ENCODE assay signal across 8 cellular contexts in the genomic region with DNA sequence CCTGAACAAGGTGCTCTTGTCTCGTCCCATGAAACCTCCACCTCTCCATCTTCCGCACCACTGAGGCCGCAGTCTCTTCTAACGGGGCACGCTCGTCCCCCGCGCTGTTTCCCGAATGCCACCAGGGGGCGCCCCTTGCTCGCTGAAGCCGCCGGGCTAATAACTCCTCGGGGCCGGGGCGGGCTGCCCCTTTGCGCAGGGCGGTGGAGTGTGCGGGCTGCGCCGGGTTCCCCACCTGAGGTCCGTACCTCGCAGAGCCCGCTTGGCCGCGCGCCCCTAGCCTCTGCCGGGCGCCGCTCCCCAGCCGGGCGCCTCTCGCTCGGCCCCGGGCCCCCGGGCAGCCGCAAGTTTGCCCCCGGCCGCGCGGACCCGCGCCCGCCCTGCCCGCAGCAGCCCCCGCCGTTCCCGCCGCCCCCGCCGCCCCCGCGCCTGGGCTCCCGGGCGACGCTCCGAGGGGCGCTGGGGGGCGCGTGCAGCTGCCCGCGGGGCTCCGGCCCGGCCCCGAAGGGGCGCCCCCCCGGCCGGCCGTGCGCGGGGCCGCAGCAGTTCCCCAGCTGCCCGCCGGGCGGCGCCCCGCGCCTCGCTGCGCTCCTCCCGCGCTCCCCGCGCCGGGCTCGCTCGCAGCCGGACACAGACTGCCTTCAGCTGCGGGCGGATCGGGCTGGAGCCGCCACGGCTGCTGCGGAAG. TPM values are rescaled to one million over a fixed set of nuclear protein-coding genes. Genes with fewer than 3 reads are reported as not detected.
DNase-seq lines count a peak whose midpoint lies in the region; ATAC-seq and TF ChIP-seq lines count a peak whose summit lies in the region.

A gene with protein sequence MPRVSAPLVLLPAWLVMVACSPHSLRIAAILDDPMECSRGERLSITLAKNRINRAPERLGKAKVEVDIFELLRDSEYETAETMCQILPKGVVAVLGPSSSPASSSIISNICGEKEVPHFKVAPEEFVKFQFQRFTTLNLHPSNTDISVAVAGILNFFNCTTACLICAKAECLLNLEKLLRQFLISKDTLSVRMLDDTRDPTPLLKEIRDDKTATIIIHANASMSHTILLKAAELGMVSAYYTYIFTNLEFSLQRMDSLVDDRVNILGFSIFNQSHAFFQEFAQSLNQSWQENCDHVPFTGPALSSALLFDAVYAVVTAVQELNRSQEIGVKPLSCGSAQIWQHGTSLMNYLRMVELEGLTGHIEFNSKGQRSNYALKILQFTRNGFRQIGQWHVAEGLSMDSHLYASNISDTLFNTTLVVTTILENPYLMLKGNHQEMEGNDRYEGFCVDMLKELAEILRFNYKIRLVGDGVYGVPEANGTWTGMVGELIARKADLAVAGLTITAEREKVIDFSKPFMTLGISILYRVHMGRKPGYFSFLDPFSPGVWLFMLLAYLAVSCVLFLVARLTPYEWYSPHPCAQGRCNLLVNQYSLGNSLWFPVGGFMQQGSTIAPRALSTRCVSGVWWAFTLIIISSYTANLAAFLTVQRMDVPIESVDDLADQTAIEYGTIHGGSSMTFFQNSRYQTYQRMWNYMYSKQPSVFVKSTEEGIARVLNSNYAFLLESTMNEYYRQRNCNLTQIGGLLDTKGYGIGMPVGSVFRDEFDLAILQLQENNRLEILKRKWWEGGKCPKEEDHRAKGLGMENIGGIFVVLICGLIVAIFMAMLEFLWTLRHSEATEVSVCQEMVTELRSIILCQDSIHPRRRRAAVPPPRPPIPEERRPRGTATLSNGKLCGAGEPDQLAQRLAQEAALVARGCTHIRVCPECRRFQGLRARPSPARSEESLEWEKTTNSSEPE (plus strand): TSS at position 633 of the 688 bp plus-strand sequence. CDS start 148,571 bp downstream, outside the sequence.

- peak; percentile 93 for ATAC-seq in HG02759 (IDR thresholded peaks at IDR 0.05; ENCODE audit: unreplicated experiment)

- peak within 1 kb of the TSS in 3 of 4 donors; percentile 44 to 55 (median 55) for H3K4me3 ChIP-seq in sigmoid colon

- H3K9me3 ChIP-seq in sigmoid colon = no peaks in the 10 kb centered on the region

- intact Hi-C loops in sigmoid colon (cut with DNase I) = loop anchor here (1.0 to 2.0 kb wide), 5 partner anchors 174 to 684 kb away; no protein-coding TSS in a partner anchor

- peaks cover 4 to 12% (median 8%) of the 10 kb centered on the region in 3 donors for H3K27me3 ChIP-seq in sigmoid colon

- no peak within 1 kb of the TSS for H3K27ac ChIP-seq in sigmoid colon

- peak; percentile 81 to 92 (median 86) for DNase-seq in NCI-H1417 (lab: John Stamatoyannopoulos, UW)
- peak; percentile 17 for DNase-seq in T-helper 22 cell (ENCODE audit: low read depth)
- DNase-seq in anterior cingulate cortex (lab: John Stamatoyannopoulos, UW) = peak in 55 of 58 donors; percentile 32 to 90 (median 72)
- DNase-seq in hippocampal formation (lab: John Stamatoyannopoulos, UW) = peak; percentile 69 to 80
- peak; percentile 91 for DNase-seq in sigmoid colon
- no peak for DNase-seq in GOT3 (lab: John Stamatoyannopoulos, UW)

- peaks cover 0 to 7% (median 5%) of the 10 kb centered on the region in 4 donors for H3K4me1 ChIP-seq in sigmoid colon

- H3K36me3 ChIP-seq in sigmoid colon = no peaks in the 10 kb centered on the region

- 1% methylated on average over 94 of the region's 94 CpGs for WGBS in sigmoid colon, 2 donors

- TF ChIP-seq CTCF in GM12873 (IDR thresholded peaks at IDR 0.05; ENCODE audit: insufficient read depth, low read depth, low read length, missing control alignments) (peak; percentile 82), sigmoid colon (IDR thresholded peaks at IDR 0.05) (peak; percentile 73 to 88 (median 86))

- no peak for TF ChIP-seq EP300 in sigmoid colon (IDR thresholded peaks at IDR 0.05)

- no peak for TF ChIP-seq POLR2A in sigmoid colon (IDR thresholded peaks at IDR 0.05)

RNA-seq across cellular contexts. Expression of the gene that starts here (rescaled TPM):
- under 1 TPM in 2 of 4 donors, not detected in 2; 0.27 to 0.36 TPM for total RNA-seq in sigmoid colon
- under 1 TPM in 1 of 3 donors, not detected in 2; 0.10 TPM for polyA plus RNA-seq in sigmoid colon

Comparison
In these comparisons a context has a peak if more than half of its experiments do, and no peak if none do; other contexts are left out.
1. Peak in DNase-seq and H3K4me3 ChIP-seq in sigmoid colon; RNA of the gene not detected or under 1 TPM.